ENCODE assay signal across 18 cellular contexts in the genomic region with DNA sequence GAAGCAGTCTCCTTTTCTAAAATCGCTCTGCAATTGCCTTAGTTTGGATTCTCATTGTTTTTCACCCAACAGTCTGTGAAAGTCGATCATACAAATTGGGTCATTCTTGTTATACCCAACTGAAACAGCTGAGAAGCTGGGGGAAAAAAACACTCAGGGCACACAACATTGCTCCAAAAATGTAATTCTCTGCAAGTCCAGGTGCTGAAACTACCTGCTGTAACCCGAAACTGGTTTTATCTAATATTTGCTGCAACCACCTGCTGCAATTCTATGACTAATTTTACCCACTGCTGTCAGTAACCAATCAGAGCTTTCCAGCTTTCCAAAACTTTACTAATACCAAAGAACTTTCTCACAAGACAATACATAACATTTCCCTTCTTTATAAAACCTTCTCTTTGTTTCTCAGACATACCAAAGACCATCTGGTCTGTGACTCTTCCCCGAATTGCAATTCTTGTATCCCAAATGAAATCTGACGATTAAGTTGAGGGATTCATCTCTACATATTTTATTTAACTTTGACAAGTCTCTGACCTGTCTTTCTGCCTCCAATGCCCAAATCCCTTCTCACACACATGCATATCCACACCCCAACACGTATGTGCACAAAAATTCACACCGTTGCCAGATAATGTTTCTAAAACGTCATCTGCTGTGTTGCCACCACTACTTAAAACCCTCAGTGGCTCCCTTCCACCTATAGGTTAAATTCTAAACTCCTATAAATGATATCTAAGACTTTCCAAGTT.
DNase-seq lines count a peak whose midpoint lies in the region; ATAC-seq and TF ChIP-seq lines count a peak whose summit lies in the region.
"Had no signal": no experiment of that assay in that cellular context is flagged by ENCODE, and none has a peak within 500 bp of the region (broad histone marks: within the 10 kb centered on the region; RNA-seq: fewer than 3 reads in every experiment).

No MANE protein-coding gene starts in this region.

- no peaks in the 10 kb centered on the region for H3K36me3 ChIP-seq in breast epithelium
- H3K36me3 ChIP-seq: stomach, uterus, WERI-Rb-1 had no signal

- H3K27ac ChIP-seq in breast epithelium: no peak overlapping the region
- H3K27ac ChIP-seq: dorsolateral prefrontal cortex, PC-9, skin epidermis, stomach, uterus, WERI-Rb-1 had no signal

- no peak overlapping the region for H3K4me3 Mint-ChIP-seq in MCF 10A (ENCODE audit: unreplicated experiment)
- H3K4me3 Mint-ChIP-seq: CD4-positive, alpha-beta T cell had no signal

- DNase-seq in MCF 10A (ENCODE audit: unreplicated experiment): peak; percentile 6
- no peak for DNase-seq in breast epithelium (ENCODE audit: low spot score in 2 of 2)
- DNase-seq in stimulated activated naive CD4-positive, alpha-beta T cell treated with Interleukin-2 at 50 U/mL for 16 hours (lab: John Stamatoyannopoulos, UW): no peak
- DNase-seq in NCI-H187 (lab: John Stamatoyannopoulos, UW): no peak
- DNase-seq in NCI-H1436 treated with DMSO at 0.1 percent for 48 hours (lab: John Stamatoyannopoulos, UW): no peak
- no peak for DNase-seq in stimulated activated CD4-positive, alpha-beta T cell treated with anti-CD3 and anti-CD28 coated beads, Interleukin-4, amount 100 ng/mL, for 24 hours
- DNase-seq: activated naive CD4-positive, alpha-beta T cell; CD4-positive, alpha-beta T cell; dorsolateral prefrontal cortex; GOT3; hippocampal formation; PC-9; stomach; uterus; WERI-Rb-1 had no signal

- peaks cover 18% of the 10 kb centered on the region for H3K9me3 Mint-ChIP-seq in MCF 10A (ENCODE audit: unreplicated experiment)

- H3K27me3 ChIP-seq in breast epithelium: no peaks in the 10 kb centered on the region
- H3K27me3 ChIP-seq: dorsolateral prefrontal cortex, stomach, uterus had no signal

- TF ChIP-seq CTCF in MCF 10A (IDR thresholded peaks at IDR 0.05; ENCODE audit: unreplicated experiment): no peak
- no peak for TF ChIP-seq CTCF in breast epithelium (IDR thresholded peaks at IDR 0.05)

- no peaks in the 10 kb centered on the region for H3K36me3 Mint-ChIP-seq in MCF 10A (ENCODE audit: insufficient read depth, unreplicated experiment)

- ATAC-seq in GM21786 (IDR thresholded peaks at IDR 0.05; ENCODE audit: unreplicated experiment): peak; percentile 45
- peak; percentile 36 for ATAC-seq in HG03558 (IDR thresholded peaks at IDR 0.05; ENCODE audit: extremely low read depth, unreplicated experiment)

- no peak overlapping the region for H3K4me3 ChIP-seq in breast epithelium
- H3K4me3 ChIP-seq: dorsolateral prefrontal cortex, PC-9, skin epidermis, stomach, uterus had no signal

- CTCF ChIA-PET in MCF 10A (lab: Yijun Ruan, JAX): interaction anchor here (0.7 to 1.2 kb wide), 2 partner anchors 18 to 1125 kb away, joined by 3 read pairs; no protein-coding TSS in a partner anchor

- no peak for TF ChIP-seq POLR2A in breast epithelium (IDR thresholded peaks at IDR 0.05)

- peaks cover 15% of the 10 kb centered on the region for H3K4me1 Mint-ChIP-seq in MCF 10A (ENCODE audit: insufficient read depth, unreplicated experiment)

- H3K27me3 Mint-ChIP-seq in MCF 10A (ENCODE audit: insufficient read depth, unreplicated experiment): no peaks in the 10 kb centered on the region

- POLR2A ChIA-PET in MCF 10A (lab: Yijun Ruan, JAX): no interaction called here

- H3K27ac Mint-ChIP-seq in MCF 10A (ENCODE audit: low read depth, unreplicated experiment): peak overlapping the region; percentile 11
- H3K27ac Mint-ChIP-seq: CD4-positive, alpha-beta T cell had no signal

- intact Hi-C loops in MCF 10A (cut with micrococcal nuclease): no loop called here
- intact Hi-C loops in breast epithelium (cut with DNase I; ENCODE audit: low total_unique reads): no loop called here

- no TSS peak for BruUV-seq in MCF 10A (replicated peaks; lab: Mats Ljungman, UMichigan)

- H3K4me1 ChIP-seq in breast epithelium: no peaks in the 10 kb centered on the region
- H3K4me1 ChIP-seq: stomach, uterus had no signal

- peaks cover 3 to 7% of the 10 kb centered on the region in 2 donors for H3K9me3 ChIP-seq in breast epithelium
